8 cellular contexts compared by ENCODE assay signal in the genomic region with DNA sequence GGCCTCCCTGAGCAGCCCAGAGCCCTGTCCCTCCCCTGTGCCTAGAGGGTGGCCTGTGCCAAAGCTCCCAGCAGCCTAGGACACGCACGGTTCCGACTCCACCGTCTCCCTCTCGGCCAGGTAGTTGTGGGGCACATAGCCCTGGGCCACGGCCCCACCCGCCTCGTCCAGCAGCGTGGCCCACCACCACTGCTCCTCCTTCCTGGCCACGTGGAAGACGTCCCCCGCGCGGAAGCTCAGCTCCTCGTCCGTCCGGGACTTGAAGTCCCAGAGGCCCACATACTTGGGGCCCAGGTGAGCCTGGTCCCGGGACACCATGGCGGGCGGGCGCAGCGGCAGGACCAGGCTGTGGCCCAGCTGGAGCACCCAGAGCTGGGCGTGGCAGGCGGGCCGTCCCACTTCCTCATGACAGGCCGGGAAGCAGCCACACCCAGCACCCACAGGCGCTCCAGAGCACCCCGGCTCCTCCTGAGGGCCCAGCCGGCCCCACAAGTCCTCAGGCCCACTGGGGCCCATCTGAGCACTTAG. TPM values are rescaled to one million over a fixed set of nuclear protein-coding genes. Genes with fewer than 3 reads are reported as not detected.
DNase-seq lines count a peak whose midpoint lies in the region; ATAC-seq and TF ChIP-seq lines count a peak whose summit lies in the region.

Gene PTK6, minus strand, starts transcription at position 380 of the 528 bp plus-strand sequence. Its CDS starts 62 bp downstream, at position 318.

- no peaks in the 10 kb centered on the region for H3K36me3 ChIP-seq in tibial nerve

- intact Hi-C loops in left colon (cut with DNase I, micrococcal nuclease), result loop anchor here (5.0 to 10.0 kb wide), 2 partner anchors 435 to 438 kb away; partner anchors contain the start of gene SAMD10 (in 1 of the 2)

- peak within 1 kb of the TSS; percentile 84 for H3K27ac Mint-ChIP-seq in activated T-cell treated with anti-CD3 and anti-CD28 coated beads, Interleukin-2, amount 50 U/mL, for 24 hours
- H3K27ac Mint-ChIP-seq in activated naive CD4-positive, alpha-beta T cell treated with anti-CD3 and anti-CD28 coated beads, Interleukin-2, amount 50 U/mL, for 72 hours, result peak within 1 kb of the TSS; percentile 77 to 85

- H3K27ac ChIP-seq in tibial nerve, result peak within 1 kb of the TSS in 2 of 4 donors; percentile 60 to 79

- no peak for TF ChIP-seq CTCF in tibial nerve (IDR thresholded peaks at IDR 0.05)

- H3K27me3 ChIP-seq in tibial nerve, result peaks cover 0 to 32% of the 10 kb centered on the region in 2 donors

- H3K36me3 Mint-ChIP-seq in activated T-cell treated with anti-CD3 and anti-CD28 coated beads, Interleukin-2, amount 50 U/mL, for 24 hours (ENCODE audit: low read depth), result no peaks in the 10 kb centered on the region
- no peaks in the 10 kb centered on the region for H3K36me3 Mint-ChIP-seq in activated naive CD4-positive, alpha-beta T cell treated with anti-CD3 and anti-CD28 coated beads, Interleukin-2, amount 50 U/mL, for 72 hours

- WGBS in tibial nerve, 2 donors, result 65 to 79% methylated on average over 21 to 26 of the region's 29 CpGs

- H3K4me1 Mint-ChIP-seq in activated T-cell treated with anti-CD3 and anti-CD28 coated beads, Interleukin-2, amount 50 U/mL, for 24 hours (ENCODE audit: low read depth), result peaks cover 19% of the 10 kb centered on the region

- H3K9me3 ChIP-seq in tibial nerve, result no peaks in the 10 kb centered on the region

- H3K4me3 Mint-ChIP-seq in activated T-cell treated with anti-CD3 and anti-CD28 coated beads, Interleukin-2, amount 50 U/mL, for 24 hours, result peak within 1 kb of the TSS; percentile 62

- no peaks in the 10 kb centered on the region for H3K27me3 Mint-ChIP-seq in activated T-cell treated with anti-CD3 and anti-CD28 coated beads, Interleukin-2, amount 50 U/mL, for 24 hours

- TF ChIP-seq EP300 in tibial nerve (IDR thresholded peaks at IDR 0.05), result no peak

- peaks cover 0 to 43% (median 11%) of the 10 kb centered on the region in 4 donors for H3K4me1 ChIP-seq in tibial nerve

- H3K9me3 Mint-ChIP-seq in activated T-cell treated with anti-CD3 and anti-CD28 coated beads, Interleukin-2, amount 50 U/mL, for 24 hours, result no peaks in the 10 kb centered on the region
- no peaks in the 10 kb centered on the region for H3K9me3 Mint-ChIP-seq in activated naive CD4-positive, alpha-beta T cell treated with anti-CD3 and anti-CD28 coated beads, Interleukin-2, amount 50 U/mL, for 72 hours

- H3K4me3 ChIP-seq in tibial nerve, result peak within 1 kb of the TSS in 3 of 4 donors; percentile 15 to 42 (median 36)

- ATAC-seq in activated naive CD4-positive, alpha-beta T cell treated with anti-CD3 and anti-CD28 coated beads, Interleukin-2, amount 50 U/mL, for 72 hours, result peak; percentile 23 to 29
- ATAC-seq in left colon, result peak; percentile 49
- no peak for ATAC-seq in GM21619 (IDR thresholded peaks at IDR 0.05; ENCODE audit: unreplicated experiment)

- no peak for TF ChIP-seq POLR2A in tibial nerve (IDR thresholded peaks at IDR 0.05)

- DNase-seq in activated T-cell treated with anti-CD3 and anti-CD28 coated beads, Interleukin-2, amount 50 U/mL, for 24 hours, result no peak
- DNase-seq in activated T-cell treated with anti-CD3 and anti-CD28 coated beads, Interleukin-2, amount 50 U/mL, for 48 hours, result no peak
- DNase-seq in HT-29 (ENCODE audit: low spot score) (peak; percentile 89), left colon (peak; percentile 89 to 90), tibial nerve (ENCODE audit: low spot score in 2 of 2) (no peak), AG08396 (ENCODE audit: low spot score) (no peak)
- DNase-seq in activated naive CD4-positive, alpha-beta T cell treated with anti-CD3 and anti-CD28 coated beads, Interleukin-2, amount 50 U/mL, for 72 hours (ENCODE audit: low spot score in 2 of 2), result peak in 1 of 2 donors; percentile 45

RNA-seq across cellular contexts. Expression of gene PTK6, which starts in this region (rescaled TPM):
- 26.3 and 31.1 TPM in 2 replicates for total RNA-seq in HT-29 (2014; rRNA removed; shearing (Covaris generic))
- under 1 TPM; 0.54 to 0.57 TPM for total RNA-seq in activated naive CD4-positive, alpha-beta T cell treated with anti-CD3 and anti-CD28 coated beads, Interleukin-2, amount 50 U/mL, for 72 hours
- 100 to 1,000 TPM in 1 of 2 donors, 10 to 100 TPM in 1; 85.7 to 117 TPM for total RNA-seq in left colon
- total RNA-seq in tibial nerve, result under 1 TPM in 2 of 4 donors, not detected in 2; 0.21 to 0.90 TPM

Comparison
In these comparisons a context has a peak if more than half of its experiments do, and no peak if none do; other contexts are left out.
1. RNA of gene PTK6 (total RNA-seq): 85.7 to 117 TPM in left colon and 26.3 to 31.1 TPM in HT-29; 0.54 to 0.57 TPM in activated naive CD4-positive, alpha-beta T cell treated with anti-CD3 and anti-CD28 coated beads, Interleukin-2, amount 50 U/mL, for 72 hours and 0.21 to 0.90 TPM in tibial nerve; every median in the first group is over 10 times any median in the second.
2. Peak in ATAC-seq in activated naive CD4-positive, alpha-beta T cell treated with anti-CD3 and anti-CD28 coated beads, Interleukin-2, amount 50 U/mL, for 72 hours; RNA of the gene not detected or under 1 TPM.
3. DNase-seq: peak in HT-29 (single experiment) and left colon (2 of 2); none in activated T-cell treated with anti-CD3 and anti-CD28 coated beads, Interleukin-2, amount 50 U/mL, for 24 hours (single experiment), activated T-cell treated with anti-CD3 and anti-CD28 coated beads, Interleukin-2, amount 50 U/mL, for 48 hours (0 of 2), tibial nerve (0 of 2) and AG08396 (single experiment).